ENCODE assay signal across 9 cellular contexts in the genomic region with DNA sequence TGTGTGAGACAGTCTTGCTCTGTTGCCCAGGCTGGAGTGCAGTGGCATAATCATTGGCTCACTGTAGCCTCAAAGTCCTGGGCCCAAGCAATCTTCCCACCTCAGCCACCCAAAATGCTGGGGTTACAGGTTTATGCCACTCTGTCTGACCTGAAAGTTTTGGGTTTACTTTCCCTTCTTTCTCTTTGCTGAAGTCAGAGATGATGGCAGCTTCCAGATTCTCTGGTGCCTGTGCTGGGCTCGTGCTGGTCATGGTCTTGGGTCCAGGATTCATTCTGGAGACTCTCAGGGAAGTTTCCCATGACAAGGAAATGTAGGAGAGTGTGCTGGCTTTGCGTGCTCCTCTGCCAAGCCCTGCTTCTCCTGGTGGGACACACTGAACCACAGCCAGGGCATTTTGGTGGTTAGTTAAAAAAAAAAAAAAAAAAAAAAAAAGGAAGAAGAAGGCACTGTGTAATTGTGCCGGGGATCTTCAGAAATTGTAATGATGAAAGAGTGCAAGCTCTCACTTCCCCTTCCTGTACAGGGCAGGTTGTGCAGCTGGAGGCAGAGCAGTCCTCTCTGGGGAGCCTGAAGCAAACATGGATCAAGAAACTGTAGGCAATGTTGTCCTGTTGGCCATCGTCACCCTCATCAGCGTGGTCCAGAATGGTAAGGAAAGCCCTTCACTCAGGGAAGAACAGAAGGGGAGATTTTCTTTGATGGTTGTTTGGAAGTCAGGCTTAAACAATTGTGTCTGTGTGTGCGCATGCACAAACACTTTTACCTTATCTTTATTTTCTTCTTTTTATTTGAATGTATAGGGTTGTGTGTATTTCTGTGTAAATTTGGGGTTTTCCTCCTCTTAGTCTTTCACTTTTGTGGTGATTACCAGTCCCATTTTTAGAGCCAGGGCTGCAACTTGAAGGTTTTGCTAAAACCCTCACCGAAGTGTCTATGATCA. TPM values are rescaled to one million over a fixed set of nuclear protein-coding genes. Genes with fewer than 3 reads are reported as not detected.
A peak's percentile ranks its signal among the peaks of the same experiment; 100 is the strongest.
DNase-seq lines count a peak whose midpoint lies in the region; ATAC-seq lines count a peak whose summit lies in the region.
"Had no signal": no experiment of that assay in that cellular context is flagged by ENCODE, and none has a peak within 500 bp of the region (broad histone marks: within the 10 kb centered on the region; RNA-seq: fewer than 3 reads in every experiment).

Gene ALOX5AP (plus strand): TSS at position 519 of the 943 bp plus-strand sequence. CDS start 63 bp downstream, at position 582.

- peaks cover 63% of the 10 kb centered on the region for H3K4me1 Mint-ChIP-seq in stimulated activated naive CD8-positive, alpha-beta T cell treated with anti-CD3 and anti-CD28 coated beads, Interleukin-15, Interleukin-2, amounts not matched to agents 100 ng/mL and 50 ng/mL, for 24 hours (ENCODE audit: low read depth)

- ATAC-seq in HG03064 (IDR thresholded peaks at IDR 0.05; ENCODE audit: low read depth, unreplicated experiment): peak; percentile 56
- ATAC-seq in esophagus mucosa: peak; percentile 43

- H3K36me3 Mint-ChIP-seq in stimulated activated naive CD8-positive, alpha-beta T cell treated with anti-CD3 and anti-CD28 coated beads, Interleukin-15, Interleukin-2, amounts not matched to agents 100 ng/mL and 50 ng/mL, for 24 hours (ENCODE audit: low read depth): no peaks in the 10 kb centered on the region

- H3K27ac Mint-ChIP-seq in stimulated activated naive CD8-positive, alpha-beta T cell treated with anti-CD3 and anti-CD28 coated beads, Interleukin-15, Interleukin-2, amounts not matched to agents 100 ng/mL and 50 ng/mL, for 24 hours: peak within 1 kb of the TSS; percentile 90

- H3K27me3 Mint-ChIP-seq in stimulated activated naive CD8-positive, alpha-beta T cell treated with anti-CD3 and anti-CD28 coated beads, Interleukin-15, Interleukin-2, amounts not matched to agents 100 ng/mL and 50 ng/mL, for 24 hours: no peaks in the 10 kb centered on the region

- peak within 1 kb of the TSS; percentile 89 for H3K4me3 Mint-ChIP-seq in stimulated activated naive CD8-positive, alpha-beta T cell treated with anti-CD3 and anti-CD28 coated beads, Interleukin-15, Interleukin-2, amounts not matched to agents 100 ng/mL and 50 ng/mL, for 24 hours
- H3K4me3 Mint-ChIP-seq: nephron had no signal

- DNase-seq in activated gamma-delta T cell treated with Interleukin-2 at 50 U/mL for 16 hours (peak; percentile 33), activated gamma-delta T cell (lab: John Stamatoyannopoulos, UW) (no peak), SKM-1 (lab: John Stamatoyannopoulos, UW; ENCODE audit: unreplicated experiment) (peak; percentile 79), NCI-H1930 (lab: John Stamatoyannopoulos, UW) (no peak), NCI-H1436 treated with DMSO at 0.1 percent for 48 hours (lab: John Stamatoyannopoulos, UW) (no peak)

- no peaks in the 10 kb centered on the region for H3K9me3 Mint-ChIP-seq in stimulated activated naive CD8-positive, alpha-beta T cell treated with anti-CD3 and anti-CD28 coated beads, Interleukin-15, Interleukin-2, amounts not matched to agents 100 ng/mL and 50 ng/mL, for 24 hours
- H3K9me3 Mint-ChIP-seq: nephron had no signal

RNA-seq across cellular contexts. Expression of gene ALOX5AP, which starts in this region (rescaled TPM):
- 3.1 TPM for total RNA-seq in esophagus mucosa

Comparison
In these comparisons a context has a peak if more than half of its experiments do, and no peak if none do; other contexts are left out.
1. DNase-seq: peak in activated gamma-delta T cell treated with Interleukin-2 at 50 U/mL for 16 hours (single experiment) and SKM-1 (single experiment); none in activated gamma-delta T cell (single experiment), NCI-H1930 (0 of 2) and NCI-H1436 treated with DMSO at 0.1 percent for 48 hours (single experiment).